ENCODE assay signal across 14 cellular contexts in genomic region chr1:240967070-240967724, GRCh38.
DNase-seq lines count a peak whose midpoint lies in the region; ATAC-seq and TF ChIP-seq lines count a peak whose summit lies in the region.
"Had no signal": no experiment of that assay in that cellular context is flagged by ENCODE, and none has a peak within 500 bp of the region (broad histone marks: within the 10 kb centered on the region; RNA-seq: fewer than 3 reads in every experiment).

No MANE protein-coding gene starts in this region.

- H3K4me3 ChIP-seq in DOHH2 (ENCODE audit: low read length) (no peak overlapping the region), body of pancreas (no peak overlapping the region), mucosa of descending colon (no peak overlapping the region), ascending aorta (no peak overlapping the region)

- no peaks in the 10 kb centered on the region for H4K20me1 ChIP-seq in DOHH2 (ENCODE audit: control insufficient read depth, insufficient read depth, low read depth, low read length)

- no peak for ATAC-seq in body of pancreas
- peak; percentile 50 for ATAC-seq in mucosa of descending colon
- ATAC-seq in GM19455 (IDR thresholded peaks at IDR 0.05; ENCODE audit: unreplicated experiment) = no peak
- ATAC-seq in GM18870 (IDR thresholded peaks at IDR 0.05; ENCODE audit: unreplicated experiment) = no peak
- ATAC-seq: activated CD8-positive, alpha-beta T cell treated with anti-CD3 and anti-CD28 coated beads, Interleukin-2, amount 10 ng/mL, durations not matched to agents 7 days and 5 days; sciatic nerve; stimulated activated memory B cell treated with anti-CD40 and anti-IgM and Interleukin-4, amounts not matched to agents 10 μg/mL and 1 μg/mL and 100 μg/mL, for 72 hours had no signal

- in situ Hi-C loops in KBM-7 (cut with MboI; ENCODE audit: low pct_unique_long_range_greater_than_20kb, low sequenced_read_pairs) = no loop called here

- H3K27ac ChIP-seq in DOHH2 (ENCODE audit: low read depth, low read length) (no peak overlapping the region), body of pancreas (no peak overlapping the region), ascending aorta (no peak overlapping the region)
- H3K27ac ChIP-seq: HL-60 had no signal

- intact Hi-C loops in body of pancreas (cut with DNase I) (no loop called here), mucosa of descending colon (cut with DNase I, micrococcal nuclease) (no loop called here), ascending aorta (cut with DNase I) (no loop called here)

- no peaks in the 10 kb centered on the region for H3K79me2 ChIP-seq in DOHH2 (ENCODE audit: control insufficient read depth, low read length)

- no peak for TF ChIP-seq POLR2A in body of pancreas (IDR thresholded peaks at IDR 0.05)

- no peaks in the 10 kb centered on the region for H3F3A ChIP-seq in DOHH2 (ENCODE audit: control insufficient read depth, insufficient read depth)

- 62 to 65% methylated on average over 10 of the region's 10 CpGs for WGBS in body of pancreas, 2 donors

- H3K4me2 ChIP-seq in DOHH2 (ENCODE audit: low read length) = no peak overlapping the region

- H3K4me1 ChIP-seq in DOHH2 (ENCODE audit: control insufficient read depth, low read length) (no peaks in the 10 kb centered on the region), body of pancreas (no peaks in the 10 kb centered on the region), mucosa of descending colon (ENCODE audit: low read depth) (no peaks in the 10 kb centered on the region), ascending aorta (no peaks in the 10 kb centered on the region)

- H3K27me3 ChIP-seq in DOHH2 (ENCODE audit: control insufficient read depth, low read length) = no peaks in the 10 kb centered on the region; the same call in 1 of the 2 replicates
- no peaks in the 10 kb centered on the region for H3K27me3 ChIP-seq in body of pancreas
- H3K27me3 ChIP-seq in ascending aorta = no peaks in the 10 kb centered on the region

- peak; percentile 3 for DNase-seq in KBM-7
- no peak for DNase-seq in body of pancreas
- peak in 1 of 3 donors; percentile 9 for DNase-seq in mucosa of descending colon
- DNase-seq in ascending aorta (ENCODE audit: low spot score in 2 of 2) = no peak
- no peak for DNase-seq in NK-92 (lab: John Stamatoyannopoulos, UW; ENCODE audit: unreplicated experiment)
- DNase-seq: activated CD8-positive, alpha-beta T cell treated with anti-CD3 and anti-CD28 coated beads, Interleukin-2, amount 10 ng/mL, durations not matched to agents 7 days and 5 days; cerebellar nuclear complex; NCI-H526 treated with DMSO at 0.1 percent for 48 hours had no signal

- no peaks in the 10 kb centered on the region for H3K9me2 ChIP-seq in DOHH2 (replicated peaks; ENCODE audit: control insufficient read depth, low read length)

- H3K36me3 ChIP-seq in DOHH2 (ENCODE audit: control insufficient read depth, low read length) (no peaks in the 10 kb centered on the region), body of pancreas (replicated peaks in 1 of 2; ENCODE audit: insufficient read depth in 1 of 2, low read depth in 2 of 2) (no peaks in the 10 kb centered on the region), mucosa of descending colon (ENCODE audit: low read depth) (no peaks in the 10 kb centered on the region), ascending aorta (no peaks in the 10 kb centered on the region)

- H3K9me3 ChIP-seq in DOHH2 (ENCODE audit: control insufficient read depth, insufficient read depth, low read length) = no peaks in the 10 kb centered on the region
- no peaks in the 10 kb centered on the region for H3K9me3 ChIP-seq in body of pancreas
- H3K9me3 ChIP-seq in mucosa of descending colon = no peaks in the 10 kb centered on the region
- H3K9me3 ChIP-seq in ascending aorta = no peaks in the 10 kb centered on the region

- TF ChIP-seq CTCF in DOHH2 (IDR thresholded peaks at IDR 0.05; ENCODE audit: low read depth, low read length, poor library complexity, severe bottlenecking) = peak; percentile 30
- TF ChIP-seq CTCF in body of pancreas (IDR thresholded peaks at IDR 0.05) = peak in 4 of 7 experiments; percentile 24 to 31 (median 26)
- TF ChIP-seq CTCF in mucosa of descending colon (IDR thresholded peaks at IDR 0.05) = no peak
- no peak for TF ChIP-seq CTCF in ascending aorta (IDR thresholded peaks at IDR 0.05)

Comparison
In these comparisons a context has a peak if more than half of its experiments do, and no peak if none do; other contexts are left out.
1. CTCF ChIP-seq: peak in DOHH2 (single experiment) and body of pancreas (4 of 7); none in mucosa of descending colon (single experiment) and ascending aorta (0 of 3).